Comparison of ENCODE assay signal across 1 cellular context in genomic region chr12:69070319-69071090, GRCh38.
A peak's percentile ranks its signal among the peaks of the same experiment; 100 is the strongest.
TF ChIP-seq lines count a peak whose summit lies in the region.

No MANE protein-coding gene starts in this region.

TF ChIP-seq in HepG2, 621 proteins besides CTCF, POLR2A, EP300 and RAD21 (continued from another document and continues in another):
- TF ChIP-seq MIER3 (CRISPR knock-in tag; IDR thresholded peaks at IDR 0.05; ENCODE audit: borderline replicate concordance) = no peak
- TF ChIP-seq, protein P1, sequence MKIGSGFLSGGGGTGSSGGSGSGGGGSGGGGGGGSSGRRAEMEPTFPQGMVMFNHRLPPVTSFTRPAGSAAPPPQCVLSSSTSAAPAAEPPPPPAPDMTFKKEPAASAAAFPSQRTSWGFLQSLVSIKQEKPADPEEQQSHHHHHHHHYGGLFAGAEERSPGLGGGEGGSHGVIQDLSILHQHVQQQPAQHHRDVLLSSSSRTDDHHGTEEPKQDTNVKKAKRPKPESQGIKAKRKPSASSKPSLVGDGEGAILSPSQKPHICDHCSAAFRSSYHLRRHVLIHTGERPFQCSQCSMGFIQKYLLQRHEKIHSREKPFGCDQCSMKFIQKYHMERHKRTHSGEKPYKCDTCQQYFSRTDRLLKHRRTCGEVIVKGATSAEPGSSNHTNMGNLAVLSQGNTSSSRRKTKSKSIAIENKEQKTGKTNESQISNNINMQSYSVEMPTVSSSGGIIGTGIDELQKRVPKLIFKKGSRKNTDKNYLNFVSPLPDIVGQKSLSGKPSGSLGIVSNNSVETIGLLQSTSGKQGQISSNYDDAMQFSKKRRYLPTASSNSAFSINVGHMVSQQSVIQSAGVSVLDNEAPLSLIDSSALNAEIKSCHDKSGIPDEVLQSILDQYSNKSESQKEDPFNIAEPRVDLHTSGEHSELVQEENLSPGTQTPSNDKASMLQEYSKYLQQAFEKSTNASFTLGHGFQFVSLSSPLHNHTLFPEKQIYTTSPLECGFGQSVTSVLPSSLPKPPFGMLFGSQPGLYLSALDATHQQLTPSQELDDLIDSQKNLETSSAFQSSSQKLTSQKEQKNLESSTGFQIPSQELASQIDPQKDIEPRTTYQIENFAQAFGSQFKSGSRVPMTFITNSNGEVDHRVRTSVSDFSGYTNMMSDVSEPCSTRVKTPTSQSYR (CRISPR knock-in tag; IDR thresholded peaks at IDR 0.05; ENCODE audit: borderline replicate concordance) = no peak
- TF ChIP-seq ZNF660 (CRISPR knock-in tag; IDR thresholded peaks at IDR 0.05; ENCODE audit: borderline replicate concordance, low read depth) = no peak
- no peak for TF ChIP-seq ZNF883 (CRISPR knock-in tag; IDR thresholded peaks at IDR 0.05; ENCODE audit: not compliant biosample characterization)
- TF ChIP-seq ZNF382 (CRISPR knock-in tag; IDR thresholded peaks at IDR 0.05; ENCODE audit: borderline replicate concordance) = no peak
- no peak for TF ChIP-seq DNMT3B (CRISPR knock-in tag; conservative IDR thresholded peaks at IDR 0.05)
- no peak for TF ChIP-seq FOXK2 (IDR thresholded peaks at IDR 0.05)
- TF ChIP-seq KLF16 (CRISPR knock-in tag; IDR thresholded peaks at IDR 0.05) = 0 out of 4 replicates have a peak, but pooled peaks of 1 of the 2 experiments have one; percentile 8
- TF ChIP-seq, protein P2, sequence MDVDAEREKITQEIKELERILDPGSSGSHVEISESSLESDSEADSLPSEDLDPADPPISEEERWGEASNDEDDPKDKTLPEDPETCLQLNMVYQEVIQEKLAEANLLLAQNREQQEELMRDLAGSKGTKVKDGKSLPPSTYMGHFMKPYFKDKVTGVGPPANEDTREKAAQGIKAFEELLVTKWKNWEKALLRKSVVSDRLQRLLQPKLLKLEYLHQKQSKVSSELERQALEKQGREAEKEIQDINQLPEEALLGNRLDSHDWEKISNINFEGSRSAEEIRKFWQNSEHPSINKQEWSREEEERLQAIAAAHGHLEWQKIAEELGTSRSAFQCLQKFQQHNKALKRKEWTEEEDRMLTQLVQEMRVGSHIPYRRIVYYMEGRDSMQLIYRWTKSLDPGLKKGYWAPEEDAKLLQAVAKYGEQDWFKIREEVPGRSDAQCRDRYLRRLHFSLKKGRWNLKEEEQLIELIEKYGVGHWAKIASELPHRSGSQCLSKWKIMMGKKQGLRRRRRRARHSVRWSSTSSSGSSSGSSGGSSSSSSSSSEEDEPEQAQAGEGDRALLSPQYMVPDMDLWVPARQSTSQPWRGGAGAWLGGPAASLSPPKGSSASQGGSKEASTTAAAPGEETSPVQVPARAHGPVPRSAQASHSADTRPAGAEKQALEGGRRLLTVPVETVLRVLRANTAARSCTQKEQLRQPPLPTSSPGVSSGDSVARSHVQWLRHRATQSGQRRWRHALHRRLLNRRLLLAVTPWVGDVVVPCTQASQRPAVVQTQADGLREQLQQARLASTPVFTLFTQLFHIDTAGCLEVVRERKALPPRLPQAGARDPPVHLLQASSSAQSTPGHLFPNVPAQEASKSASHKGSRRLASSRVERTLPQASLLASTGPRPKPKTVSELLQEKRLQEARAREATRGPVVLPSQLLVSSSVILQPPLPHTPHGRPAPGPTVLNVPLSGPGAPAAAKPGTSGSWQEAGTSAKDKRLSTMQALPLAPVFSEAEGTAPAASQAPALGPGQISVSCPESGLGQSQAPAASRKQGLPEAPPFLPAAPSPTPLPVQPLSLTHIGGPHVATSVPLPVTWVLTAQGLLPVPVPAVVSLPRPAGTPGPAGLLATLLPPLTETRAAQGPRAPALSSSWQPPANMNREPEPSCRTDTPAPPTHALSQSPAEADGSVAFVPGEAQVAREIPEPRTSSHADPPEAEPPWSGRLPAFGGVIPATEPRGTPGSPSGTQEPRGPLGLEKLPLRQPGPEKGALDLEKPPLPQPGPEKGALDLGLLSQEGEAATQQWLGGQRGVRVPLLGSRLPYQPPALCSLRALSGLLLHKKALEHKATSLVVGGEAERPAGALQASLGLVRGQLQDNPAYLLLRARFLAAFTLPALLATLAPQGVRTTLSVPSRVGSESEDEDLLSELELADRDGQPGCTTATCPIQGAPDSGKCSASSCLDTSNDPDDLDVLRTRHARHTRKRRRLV (CRISPR knock-in tag; IDR thresholded peaks at IDR 0.05) = no peak
- TF ChIP-seq, protein P3, sequence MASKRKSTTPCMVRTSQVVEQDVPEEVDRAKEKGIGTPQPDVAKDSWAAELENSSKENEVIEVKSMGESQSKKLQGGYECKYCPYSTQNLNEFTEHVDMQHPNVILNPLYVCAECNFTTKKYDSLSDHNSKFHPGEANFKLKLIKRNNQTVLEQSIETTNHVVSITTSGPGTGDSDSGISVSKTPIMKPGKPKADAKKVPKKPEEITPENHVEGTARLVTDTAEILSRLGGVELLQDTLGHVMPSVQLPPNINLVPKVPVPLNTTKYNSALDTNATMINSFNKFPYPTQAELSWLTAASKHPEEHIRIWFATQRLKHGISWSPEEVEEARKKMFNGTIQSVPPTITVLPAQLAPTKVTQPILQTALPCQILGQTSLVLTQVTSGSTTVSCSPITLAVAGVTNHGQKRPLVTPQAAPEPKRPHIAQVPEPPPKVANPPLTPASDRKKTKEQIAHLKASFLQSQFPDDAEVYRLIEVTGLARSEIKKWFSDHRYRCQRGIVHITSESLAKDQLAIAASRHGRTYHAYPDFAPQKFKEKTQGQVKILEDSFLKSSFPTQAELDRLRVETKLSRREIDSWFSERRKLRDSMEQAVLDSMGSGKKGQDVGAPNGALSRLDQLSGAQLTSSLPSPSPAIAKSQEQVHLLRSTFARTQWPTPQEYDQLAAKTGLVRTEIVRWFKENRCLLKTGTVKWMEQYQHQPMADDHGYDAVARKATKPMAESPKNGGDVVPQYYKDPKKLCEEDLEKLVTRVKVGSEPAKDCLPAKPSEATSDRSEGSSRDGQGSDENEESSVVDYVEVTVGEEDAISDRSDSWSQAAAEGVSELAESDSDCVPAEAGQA (IDR thresholded peaks at IDR 0.05; ENCODE audit: low read depth) = no peak
- TF ChIP-seq, protein P3 (CRISPR knock-in tag; IDR thresholded peaks at IDR 0.05; ENCODE audit: borderline replicate concordance) = no peak
- TF ChIP-seq PBX2 (CRISPR knock-in tag; IDR thresholded peaks at IDR 0.05) = no peak
- TF ChIP-seq YY1 (IDR thresholded peaks at IDR 0.05; ENCODE audit: insufficient read depth, insufficient replicate concordance, low read depth, low read length) = no peak
- TF ChIP-seq CREB1 (IDR thresholded peaks at IDR 0.05) = no peak
- no peak for TF ChIP-seq CREB1 (CRISPR knock-in tag; IDR thresholded peaks at IDR 0.05)
- TF ChIP-seq ZNF543 (CRISPR knock-in tag; IDR thresholded peaks at IDR 0.05) = no peak
- TF ChIP-seq, protein P4, sequence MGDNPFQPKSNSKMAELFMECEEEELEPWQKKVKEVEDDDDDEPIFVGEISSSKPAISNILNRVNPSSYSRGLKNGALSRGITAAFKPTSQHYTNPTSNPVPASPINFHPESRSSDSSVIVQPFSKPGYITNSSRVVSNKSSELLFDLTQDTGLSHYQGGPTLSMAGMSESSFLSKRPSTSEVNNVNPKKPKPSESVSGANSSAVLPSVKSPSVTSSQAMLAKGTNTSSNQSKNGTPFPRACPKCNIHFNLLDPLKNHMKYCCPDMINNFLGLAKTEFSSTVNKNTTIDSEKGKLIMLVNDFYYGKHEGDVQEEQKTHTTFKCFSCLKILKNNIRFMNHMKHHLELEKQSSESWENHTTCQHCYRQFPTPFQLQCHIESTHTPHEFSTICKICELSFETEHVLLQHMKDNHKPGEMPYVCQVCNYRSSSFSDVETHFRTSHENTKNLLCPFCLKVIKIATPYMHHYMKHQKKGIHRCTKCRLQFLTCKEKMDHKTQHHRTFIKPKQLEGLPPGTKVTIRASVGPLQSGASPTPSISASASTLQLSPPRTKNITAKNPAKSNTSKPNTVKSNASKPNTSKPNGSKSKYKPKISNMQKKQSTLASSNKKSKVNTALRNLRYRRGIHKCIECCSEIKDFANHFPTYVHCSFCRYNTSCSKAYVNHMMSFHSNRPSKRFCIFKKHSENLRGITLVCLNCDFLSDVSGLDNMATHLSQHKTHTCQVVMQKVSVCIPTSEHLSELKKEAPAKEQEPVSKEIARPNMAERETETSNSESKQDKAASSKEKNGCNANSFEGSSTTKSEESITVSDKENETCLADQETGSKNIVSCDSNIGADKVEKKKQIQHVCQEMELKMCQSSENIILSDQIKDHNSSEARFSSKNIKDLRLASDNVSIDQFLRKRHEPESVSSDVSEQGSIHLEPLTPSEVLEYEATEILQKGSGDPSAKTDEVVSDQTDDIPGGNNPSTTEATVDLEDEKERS (CRISPR knock-in tag; IDR thresholded peaks at IDR 0.05) = no peak
- TF ChIP-seq ZNF331 (CRISPR knock-in tag; IDR thresholded peaks at IDR 0.05) = no peak
- no peak for TF ChIP-seq GATAD1 (CRISPR knock-in tag; IDR thresholded peaks at IDR 0.05)
- no peak for TF ChIP-seq PBX3 (CRISPR knock-in tag; IDR thresholded peaks at IDR 0.05; ENCODE audit: borderline replicate concordance)
- TF ChIP-seq ZKSCAN5 (CRISPR knock-in tag; IDR thresholded peaks at IDR 0.05) = no peak
- no peak for TF ChIP-seq FOXP1 (IDR thresholded peaks at IDR 0.05)
- TF ChIP-seq FOXP1 (CRISPR knock-in tag; IDR thresholded peaks at IDR 0.05) = no peak
- TF ChIP-seq ZMAT3 (CRISPR knock-in tag; conservative IDR thresholded peaks at IDR 0.05) = peak; percentile 38; the same call in 1 of the 2 replicates
- peak; percentile 94 for TF ChIP-seq SMC3 (IDR thresholded peaks at IDR 0.05; ENCODE audit: low read length)
- no peak; the same call in 1 of the 2 replicates for TF ChIP-seq SAP130 (CRISPR knock-in tag; IDR thresholded peaks at IDR 0.05; ENCODE audit: low read depth)
- TF ChIP-seq ATF1 (CRISPR knock-in tag; IDR thresholded peaks at IDR 0.05) = 0 out of 2 replicates have a peak, but pooled peaks have one; percentile 14
- no peak for TF ChIP-seq KLF9 (CRISPR knock-in tag; IDR thresholded peaks at IDR 0.05; ENCODE audit: low read depth)
- no peak for TF ChIP-seq ZBTB7B (CRISPR knock-in tag; IDR thresholded peaks at IDR 0.05)
- no peak for TF ChIP-seq ZNF878 (CRISPR knock-in tag; IDR thresholded peaks at IDR 0.05)
- TF ChIP-seq, protein P5, sequence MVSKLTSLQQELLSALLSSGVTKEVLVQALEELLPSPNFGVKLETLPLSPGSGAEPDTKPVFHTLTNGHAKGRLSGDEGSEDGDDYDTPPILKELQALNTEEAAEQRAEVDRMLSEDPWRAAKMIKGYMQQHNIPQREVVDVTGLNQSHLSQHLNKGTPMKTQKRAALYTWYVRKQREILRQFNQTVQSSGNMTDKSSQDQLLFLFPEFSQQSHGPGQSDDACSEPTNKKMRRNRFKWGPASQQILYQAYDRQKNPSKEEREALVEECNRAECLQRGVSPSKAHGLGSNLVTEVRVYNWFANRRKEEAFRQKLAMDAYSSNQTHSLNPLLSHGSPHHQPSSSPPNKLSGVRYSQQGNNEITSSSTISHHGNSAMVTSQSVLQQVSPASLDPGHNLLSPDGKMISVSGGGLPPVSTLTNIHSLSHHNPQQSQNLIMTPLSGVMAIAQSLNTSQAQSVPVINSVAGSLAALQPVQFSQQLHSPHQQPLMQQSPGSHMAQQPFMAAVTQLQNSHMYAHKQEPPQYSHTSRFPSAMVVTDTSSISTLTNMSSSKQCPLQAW (CRISPR knock-in tag; IDR thresholded peaks at IDR 0.05) = 0 out of 2 replicates have a peak, but pooled peaks have one; percentile 34
- TF ChIP-seq RFXAP (CRISPR knock-in tag; IDR thresholded peaks at IDR 0.05; ENCODE audit: borderline replicate concordance) = no peak
- no peak for TF ChIP-seq PRMT3 (CRISPR knock-in tag; IDR thresholded peaks at IDR 0.05; ENCODE audit: borderline replicate concordance, low read depth)
- TF ChIP-seq, protein P6, sequence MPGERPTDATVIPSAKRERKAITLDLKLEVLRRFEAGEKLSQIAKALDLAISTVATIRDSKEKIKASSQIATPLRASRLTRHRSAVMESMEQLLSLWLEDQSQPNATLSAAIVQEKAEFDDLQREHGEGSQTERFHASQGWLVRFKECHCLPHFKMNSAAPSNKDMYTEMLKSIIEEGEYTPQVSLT (CRISPR knock-in tag; IDR thresholded peaks at IDR 0.05; ENCODE audit: borderline replicate concordance, low read depth) = no peak
- no peak for TF ChIP-seq BATF2 (CRISPR knock-in tag; IDR thresholded peaks at IDR 0.05)
- no peak for TF ChIP-seq NFYB (CRISPR knock-in tag; IDR thresholded peaks at IDR 0.05)
- no peak for TF ChIP-seq GABPA (IDR thresholded peaks at IDR 0.05; ENCODE audit: low read depth, low read length)
- 0 out of 2 replicates have a peak, but pooled peaks have one; percentile 29 for TF ChIP-seq GABPA (CRISPR knock-in tag; IDR thresholded peaks at IDR 0.05; ENCODE audit: low read depth)
- no peak for TF ChIP-seq SRSF1 (optimal IDR thresholded peaks at IDR 0.05; ENCODE audit: low read depth, low read length)
- no peak for TF ChIP-seq MZF1 (CRISPR knock-in tag; IDR thresholded peaks at IDR 0.05; ENCODE audit: borderline replicate concordance)
- TF ChIP-seq TCF7L2 (IDR thresholded peaks at IDR 0.05; ENCODE audit: low read depth, low read length) = no peak
